In genomic region chr11:128964463-128964930, GRCh38 we compare ENCODE assay signal across 21 cellular contexts. TPM values are rescaled to one million over a fixed set of nuclear protein-coding genes. Genes with fewer than 3 reads are reported as not detected.
A peak's percentile ranks its signal among the peaks of the same experiment; 100 is the strongest.
DNase-seq lines count a peak whose midpoint lies in the region; ATAC-seq and TF ChIP-seq lines count a peak whose summit lies in the region.
"Had no signal": no experiment of that assay in that cellular context is flagged by ENCODE, and none has a peak within 500 bp of the region (broad histone marks: within the 10 kb centered on the region; RNA-seq: fewer than 3 reads in every experiment).

No MANE protein-coding gene starts in this region.

- peak; percentile 49 for ATAC-seq in GM23338
- peak in 1 of 2 donors; percentile 55 for ATAC-seq in natural killer cell treated with Interleukin-12 subunit alpha and Interleukin-12 subunit beta and Interleukin-15 and Interleukin-18, amount 100 ng/mL, for 72 hours
- no peak for ATAC-seq in stimulated activated naive CD8-positive, alpha-beta T cell treated with anti-CD3 and anti-CD28 coated beads, Interleukin-15, Interleukin-2, amounts not matched to agents 100 U/mL and 50 U/mL, for 24 hours
- ATAC-seq: SK-N-SH treated with all-trans-retinoic acid at 6 μM for 48 hours had no signal

- intact Hi-C loops in activated T-helper 2 cell treated with anti-CD3 and anti-CD28 coated beads, Interferon-gamma antibody, Interleukin-2, Interleukin-4, amounts not matched to agents 10 μg/mL and 5 μg/mL and 100 μg/mL, durations not matched to agents 14 hours and 24 hours and 36 hours (cut with micrococcal nuclease), result loop anchor here (2.0 to 10.0 kb wide), 5 partner anchors 22 to 930 kb away; no protein-coding TSS in a partner anchor

- peaks cover 3% of the 10 kb centered on the region for H3K9me3 Mint-ChIP-seq in T-helper 2 cell treated with Interferon-gamma antibody and Interleukin-4, amounts not matched to agents 5 μg/mL and 100 μg/mL, for 36 hours
- no peaks in the 10 kb centered on the region for H3K9me3 Mint-ChIP-seq in GM23338
- H3K9me3 Mint-ChIP-seq in activated T-helper 2 cell treated with anti-CD3 and anti-CD28 coated beads, Interferon-gamma antibody, Interleukin-2, Interleukin-4, amounts not matched to agents 10 μg/mL and 5 μg/mL and 100 μg/mL, durations not matched to agents 14 hours and 24 hours and 36 hours, result no peaks in the 10 kb centered on the region
- H3K9me3 Mint-ChIP-seq in natural killer cell treated with Interleukin-12 subunit alpha and Interleukin-12 subunit beta and Interleukin-15 and Interleukin-18, amount 100 ng/mL, for 72 hours, result no peaks in the 10 kb centered on the region
- H3K9me3 Mint-ChIP-seq: CD4-positive, alpha-beta memory T cell; neural progenitor cell had no signal

- H3K27me3 Mint-ChIP-seq in T-helper 2 cell treated with Interferon-gamma antibody and Interleukin-4, amounts not matched to agents 5 μg/mL and 100 μg/mL, for 36 hours (ENCODE audit: low read depth), result peaks cover 2% of the 10 kb centered on the region
- no peaks in the 10 kb centered on the region for H3K27me3 Mint-ChIP-seq in GM23338 (ENCODE audit: insufficient read depth, low read depth, poor library complexity)
- H3K27me3 Mint-ChIP-seq in activated T-helper 2 cell treated with anti-CD3 and anti-CD28 coated beads, Interferon-gamma antibody, Interleukin-2, Interleukin-4, amounts not matched to agents 10 μg/mL and 5 μg/mL and 100 μg/mL, durations not matched to agents 14 hours and 24 hours and 36 hours (ENCODE audit: low read depth), result peaks cover 1% of the 10 kb centered on the region
- no peaks in the 10 kb centered on the region for H3K27me3 Mint-ChIP-seq in natural killer cell treated with Interleukin-12 subunit alpha and Interleukin-12 subunit beta and Interleukin-15 and Interleukin-18, amount 100 ng/mL, for 72 hours

- H3K27ac Mint-ChIP-seq in T-helper 2 cell treated with Interferon-gamma antibody and Interleukin-4, amounts not matched to agents 5 μg/mL and 100 μg/mL, for 36 hours, result peak overlapping the region; percentile 71
- H3K27ac Mint-ChIP-seq in GM23338, result no peak overlapping the region
- H3K27ac Mint-ChIP-seq in activated T-helper 2 cell treated with anti-CD3 and anti-CD28 coated beads, Interferon-gamma antibody, Interleukin-2, Interleukin-4, amounts not matched to agents 10 μg/mL and 5 μg/mL and 100 μg/mL, durations not matched to agents 14 hours and 24 hours and 36 hours, result peak overlapping the region; percentile 2
- peak overlapping the region; percentile 62 to 74 for H3K27ac Mint-ChIP-seq in natural killer cell treated with Interleukin-12 subunit alpha and Interleukin-12 subunit beta and Interleukin-15 and Interleukin-18, amount 100 ng/mL, for 72 hours
- H3K27ac Mint-ChIP-seq: neural progenitor cell had no signal

- no peaks in the 10 kb centered on the region for H3F3A ChIP-seq in GM23338 (replicated peaks; ENCODE audit: low read depth)

- no peaks in the 10 kb centered on the region for H3K36me3 ChIP-seq in GM23338 (ENCODE audit: insufficient read depth)
- H3K36me3 ChIP-seq: neural progenitor cell had no signal

- H3K79me2 ChIP-seq in GM23338 (replicated peaks; ENCODE audit: insufficient read depth), result no peaks in the 10 kb centered on the region

- no peaks in the 10 kb centered on the region for H3K4me1 ChIP-seq in GM23338 (ENCODE audit: insufficient read depth)
- H3K4me1 ChIP-seq: colonic mucosa, neural progenitor cell, right atrium auricular region had no signal

- TF ChIP-seq CTCF in GM23338 (conservative IDR thresholded peaks at IDR 0.05; ENCODE audit: low read depth in 2 of 2), result no peak

- H3K4me1 Mint-ChIP-seq in T-helper 2 cell treated with Interferon-gamma antibody and Interleukin-4, amounts not matched to agents 5 μg/mL and 100 μg/mL, for 36 hours (ENCODE audit: low read depth), result peaks cover 43% of the 10 kb centered on the region
- H3K4me1 Mint-ChIP-seq in GM23338, result peaks cover 9% of the 10 kb centered on the region; the same call in 2 of the 3 replicates
- peaks cover 46% of the 10 kb centered on the region for H3K4me1 Mint-ChIP-seq in activated T-helper 2 cell treated with anti-CD3 and anti-CD28 coated beads, Interferon-gamma antibody, Interleukin-2, Interleukin-4, amounts not matched to agents 10 μg/mL and 5 μg/mL and 100 μg/mL, durations not matched to agents 14 hours and 24 hours and 36 hours (ENCODE audit: low read depth)
- H3K4me1 Mint-ChIP-seq in natural killer cell treated with Interleukin-12 subunit alpha and Interleukin-12 subunit beta and Interleukin-15 and Interleukin-18, amount 100 ng/mL, for 72 hours (ENCODE audit: low read depth in 2 of 2), result peaks cover 24 to 41% of the 10 kb centered on the region in 2 donors

- H3K27ac ChIP-seq in GM23338 (ENCODE audit: low read depth), result no peak overlapping the region
- H3K27ac ChIP-seq: colonic mucosa, neural progenitor cell, right atrium auricular region had no signal

- H3K9me2 ChIP-seq in GM23338 (ENCODE audit: insufficient read depth), result no peaks in the 10 kb centered on the region

- H3K4me3 ChIP-seq in GM23338, result no peak overlapping the region
- H3K4me3 ChIP-seq: colonic mucosa, neural progenitor cell, right atrium auricular region had no signal

- no peak overlapping the region for H2AFZ ChIP-seq in GM23338
- H2AFZ ChIP-seq: neural progenitor cell had no signal

- peaks cover 2% of the 10 kb centered on the region for H3K36me3 Mint-ChIP-seq in T-helper 2 cell treated with Interferon-gamma antibody and Interleukin-4, amounts not matched to agents 5 μg/mL and 100 μg/mL, for 36 hours (ENCODE audit: low read depth)
- peaks cover under 1% of the 10 kb centered on the region; the same call in 1 of the 3 replicates for H3K36me3 Mint-ChIP-seq in GM23338 (ENCODE audit: low read depth)
- peaks cover 5% of the 10 kb centered on the region for H3K36me3 Mint-ChIP-seq in activated T-helper 2 cell treated with anti-CD3 and anti-CD28 coated beads, Interferon-gamma antibody, Interleukin-2, Interleukin-4, amounts not matched to agents 10 μg/mL and 5 μg/mL and 100 μg/mL, durations not matched to agents 14 hours and 24 hours and 36 hours (ENCODE audit: low read depth)
- peaks cover 4% of the 10 kb centered on the region for H3K36me3 Mint-ChIP-seq in natural killer cell treated with Interleukin-12 subunit alpha and Interleukin-12 subunit beta and Interleukin-15 and Interleukin-18, amount 100 ng/mL, for 72 hours
- H3K36me3 Mint-ChIP-seq: CD4-positive, alpha-beta memory T cell had no signal

- no peak overlapping the region for H3K4me2 ChIP-seq in GM23338
- H3K4me2 ChIP-seq: neural progenitor cell had no signal

- no peaks in the 10 kb centered on the region for H3K27me3 ChIP-seq in GM23338 (ENCODE audit: insufficient read depth)
- H3K27me3 ChIP-seq: colonic mucosa, neural progenitor cell, right atrium auricular region had no signal

- no peak for DNase-seq in T-helper 2 cell treated with Interferon-gamma antibody and Interleukin-4, amounts not matched to agents 5 μg/mL and 100 μg/mL, for 36 hours (ENCODE audit: low spot score)
- no peak for DNase-seq in T-helper 2 cell
- DNase-seq in GM23338 (ENCODE audit: low spot score), result no peak
- DNase-seq in activated T-helper 2 cell treated with anti-CD3 and anti-CD28 coated beads, Interferon-gamma antibody, Interleukin-2, Interleukin-4, amounts not matched to agents 10 μg/mL and 5 μg/mL and 100 μg/mL, durations not matched to agents 14 hours and 24 hours and 36 hours (ENCODE audit: low spot score), result no peak
- DNase-seq in natural killer cell treated with Interleukin-12 subunit alpha and Interleukin-12 subunit beta and Interleukin-15 and Interleukin-18, amount 100 ng/mL, for 72 hours (ENCODE audit: low spot score), result no peak
- DNase-seq in stimulated activated naive CD8-positive, alpha-beta T cell treated with anti-CD3 and anti-CD28 coated beads, Interleukin-15, Interleukin-2, amounts not matched to agents 100 U/mL and 50 U/mL, for 24 hours, result no peak
- DNase-seq in NCI-H526 treated with DMSO at 0.1 percent for 48 hours (lab: John Stamatoyannopoulos, UW), result no peak
- DNase-seq in NCI-H128 (lab: John Stamatoyannopoulos, UW; ENCODE audit: unreplicated experiment), result no peak
- DNase-seq: activated naive CD4-positive, alpha-beta T cell; CD4-positive, alpha-beta memory T cell; colonic mucosa; mesenchymal stem cell; NCI-H1105 had no signal

- H3K4me3 Mint-ChIP-seq in T-helper 2 cell treated with Interferon-gamma antibody and Interleukin-4, amounts not matched to agents 5 μg/mL and 100 μg/mL, for 36 hours, result peak overlapping the region; percentile 65
- H3K4me3 Mint-ChIP-seq in GM23338, result no peak overlapping the region
- H3K4me3 Mint-ChIP-seq in activated T-helper 2 cell treated with anti-CD3 and anti-CD28 coated beads, Interferon-gamma antibody, Interleukin-2, Interleukin-4, amounts not matched to agents 10 μg/mL and 5 μg/mL and 100 μg/mL, durations not matched to agents 14 hours and 24 hours and 36 hours (ENCODE audit: low read depth), result no peak overlapping the region
- peak overlapping the region; percentile 73 for H3K4me3 Mint-ChIP-seq in natural killer cell treated with Interleukin-12 subunit alpha and Interleukin-12 subunit beta and Interleukin-15 and Interleukin-18, amount 100 ng/mL, for 72 hours
- H3K4me3 Mint-ChIP-seq: neural progenitor cell had no signal

- H4K20me1 ChIP-seq in GM23338 (replicated peaks; ENCODE audit: insufficient read depth), result peaks cover 8% of the 10 kb centered on the region; the same call in 1 of the 2 replicates

TF ChIP-seq in GM23338, 12 proteins besides CTCF, POLR2A, EP300 and RAD21 (continues in another document):
- TF ChIP-seq ZNF331 (CRISPR knock-in tag; IDR thresholded peaks at IDR 0.05; ENCODE audit: low read depth) (no peak), STAT1 (IDR thresholded peaks at IDR 0.05; ENCODE audit: unreplicated experiment) (no peak), POLR2AphosphoS5 (IDR thresholded peaks at IDR 0.05; ENCODE audit: low read depth) (no peak), NANOG (IDR thresholded peaks at IDR 0.05; ENCODE audit: borderline replicate concordance) (no peak), JUNB (IDR thresholded peaks at IDR 0.05; ENCODE audit: unreplicated experiment) (no peak)
- TF ChIP-seq, protein P1, sequence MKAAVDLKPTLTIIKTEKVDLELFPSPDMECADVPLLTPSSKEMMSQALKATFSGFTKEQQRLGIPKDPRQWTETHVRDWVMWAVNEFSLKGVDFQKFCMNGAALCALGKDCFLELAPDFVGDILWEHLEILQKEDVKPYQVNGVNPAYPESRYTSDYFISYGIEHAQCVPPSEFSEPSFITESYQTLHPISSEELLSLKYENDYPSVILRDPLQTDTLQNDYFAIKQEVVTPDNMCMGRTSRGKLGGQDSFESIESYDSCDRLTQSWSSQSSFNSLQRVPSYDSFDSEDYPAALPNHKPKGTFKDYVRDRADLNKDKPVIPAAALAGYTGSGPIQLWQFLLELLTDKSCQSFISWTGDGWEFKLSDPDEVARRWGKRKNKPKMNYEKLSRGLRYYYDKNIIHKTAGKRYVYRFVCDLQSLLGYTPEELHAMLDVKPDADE (IDR thresholded peaks at IDR 0.05), result no peak

RNA-seq across cellular contexts. Expression of gene TP53AIP1, which starts 21.8 kb away (rescaled TPM):
- 0.07 TPM in 1 of 2 replicates, not detected in the other for total RNA-seq in GM23338 (2014; rRNA removed; shearing (Covaris generic))
- not detected in 2 replicates for polyA plus RNA-seq in GM23338 (2016; fragmentation: Nextera tagmentation; extraction: Ambion mirVana)
- total RNA-seq in activated T-helper 2 cell treated with anti-CD3 and anti-CD28 coated beads, Interferon-gamma antibody, Interleukin-2, Interleukin-4, amounts not matched to agents 10 μg/mL and 5 μg/mL and 100 μg/mL, durations not matched to agents 14 hours and 24 hours and 36 hours, result not detected in 2 replicates
- total RNA-seq in natural killer cell treated with Interleukin-12 subunit alpha and Interleukin-12 subunit beta and Interleukin-15 and Interleukin-18, amount 100 ng/mL, for 72 hours, result not detected
- total RNA-seq: activated CD8-positive, alpha-beta memory T cell treated with anti-CD3 and anti-CD28 coated beads for 36 hours; CD4-positive, alpha-beta memory T cell; G401; NCI-H460; right atrium auricular region; subcutaneous adipose tissue had no signal
- polyA plus RNA-seq: AG04450; CD4-positive, alpha-beta memory T cell had no signal

Comparison
In these comparisons a context has a peak if more than half of its experiments do, and no peak if none do; other contexts are left out.
1. H3K4me3 Mint-ChIP-seq: peak in T-helper 2 cell treated with Interferon-gamma antibody and Interleukin-4, amounts not matched to agents 5 μg/mL and 100 μg/mL, for 36 hours (single experiment) and natural killer cell treated with Interleukin-12 subunit alpha and Interleukin-12 subunit beta and Interleukin-15 and Interleukin-18, amount 100 ng/mL, for 72 hours (single experiment); none in GM23338 (single experiment) and activated T-helper 2 cell treated with anti-CD3 and anti-CD28 coated beads, Interferon-gamma antibody, Interleukin-2, Interleukin-4, amounts not matched to agents 10 μg/mL and 5 μg/mL and 100 μg/mL, durations not matched to agents 14 hours and 24 hours and 36 hours (single experiment).